8 cellular contexts compared by ENCODE assay signal in the genomic region with DNA sequence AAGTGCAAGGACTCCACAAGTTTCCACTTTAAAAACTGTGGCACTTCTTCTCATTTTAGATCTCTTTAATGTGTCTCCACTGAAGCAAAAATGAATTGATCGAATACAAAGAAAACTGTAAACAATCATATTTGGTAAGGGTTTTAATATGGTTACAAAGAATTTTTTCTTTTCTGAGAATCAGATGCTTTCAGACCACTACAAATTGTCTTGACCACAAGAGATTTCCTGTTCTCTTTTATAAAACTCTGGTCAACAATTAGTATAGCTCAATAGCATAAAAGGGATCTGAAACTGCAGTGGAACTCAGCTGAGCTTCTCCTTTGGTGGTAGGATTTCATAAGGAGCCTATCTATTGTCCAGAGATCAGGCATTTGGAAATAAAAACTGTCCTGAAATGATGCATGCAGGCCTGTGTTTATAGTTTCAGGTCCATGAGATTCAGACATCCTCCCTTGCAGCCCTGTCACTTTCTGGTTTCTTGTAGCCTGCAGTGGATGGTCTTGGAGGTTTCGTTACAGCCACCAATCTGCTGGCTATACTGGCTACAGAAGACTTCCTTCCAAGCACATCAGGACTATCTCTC.
A peak's percentile ranks its signal among the peaks of the same experiment; 100 is the strongest.
DNase-seq lines count a peak whose midpoint lies in the region; ATAC-seq and TF ChIP-seq lines count a peak whose summit lies in the region.

No MANE protein-coding gene starts in this region.

- H3K27ac Mint-ChIP-seq in activated CD8-positive, alpha-beta memory T cell treated with anti-CD3 and anti-CD28 coated beads, Interleukin-2, amount 10 ng/mL, durations not matched to agents 7 days and 5 days, result peak overlapping the region; percentile 87
- H3K27ac Mint-ChIP-seq in T-helper 1 cell treated with Interleukin-12 subunit alpha and Interleukin-12 subunit beta and Interleukin-4 antibody, amounts not matched to agents 30 μg/mL and 1 μg/mL, for 36 hours, result peak overlapping the region; percentile 69

- H3K23ac ChIP-seq in neuronal stem cell (ENCODE audit: low read depth, low read length, poor library complexity), result no peak overlapping the region

- H3K9me2 ChIP-seq in PC-9 (ENCODE audit: insufficient read depth), result no peaks in the 10 kb centered on the region

- no peak overlapping the region for H3K9ac ChIP-seq in neuronal stem cell (ENCODE audit: low read depth, low read length, poor library complexity)

- H3K4ac ChIP-seq in neuronal stem cell (ENCODE audit: low read length), result no peak overlapping the region

- no peaks in the 10 kb centered on the region for H3K9me3 Mint-ChIP-seq in activated CD8-positive, alpha-beta memory T cell treated with anti-CD3 and anti-CD28 coated beads, Interleukin-2, amount 10 ng/mL, durations not matched to agents 7 days and 5 days (ENCODE audit: low read depth)
- H3K9me3 Mint-ChIP-seq in T-helper 1 cell treated with Interleukin-12 subunit alpha and Interleukin-12 subunit beta and Interleukin-4 antibody, amounts not matched to agents 30 μg/mL and 1 μg/mL, for 36 hours, result no peaks in the 10 kb centered on the region

- no peaks in the 10 kb centered on the region for H3F3A ChIP-seq in PC-9 (ENCODE audit: insufficient read depth, low read depth)

- WGBS in neuronal stem cell (ENCODE audit: extremely low coverage in 2 of 2, insufficient read length in 2 of 2, insufficient replicate concordance in 1 of 2), 2 donors, result no CpG with 5 or more reads among the region's 2 CpGs

- no peak overlapping the region for H4K8ac ChIP-seq in neuronal stem cell (ENCODE audit: low read depth, low read length)

- peaks cover 8% of the 10 kb centered on the region for H3K79me1 ChIP-seq in neuronal stem cell (ENCODE audit: low read depth, low read length)

- no peak overlapping the region for H4K91ac ChIP-seq in neuronal stem cell (ENCODE audit: low read depth, low read length, poor library complexity)

- H3K4me3 ChIP-seq in neuronal stem cell (ENCODE audit: low read length in 2 of 2) (no peak overlapping the region), PC-9 (no peak overlapping the region)

- no peak overlapping the region for H2BK120ac ChIP-seq in neuronal stem cell (ENCODE audit: low read depth, low read length)

- no TSS peak for BruUV-seq in PC-9 (replicated peaks; lab: Mats Ljungman, UMichigan)

- POLR2A ChIA-PET in PC-9 (lab: Charles Lee; ENCODE audit: unreplicated experiment), result no interaction called here

- H3K4me1 ChIP-seq in neuronal stem cell (ENCODE audit: control insufficient read depth in 2 of 2, insufficient read depth in 1 of 2, low read depth in 1 of 2, low read length in 2 of 2) (peaks cover 0 to 5% of the 10 kb centered on the region in 2 donors), PC-9 (replicated peaks; ENCODE audit: insufficient read depth) (no peaks in the 10 kb centered on the region)

- peaks cover 0 to 5% of the 10 kb centered on the region in 2 donors for H3K36me3 ChIP-seq in neuronal stem cell (replicated peaks in 1 of 2; ENCODE audit: control insufficient read depth in 2 of 2, insufficient read depth in 2 of 2, low read length in 2 of 2)
- no peaks in the 10 kb centered on the region for H3K36me3 ChIP-seq in PC-9 (ENCODE audit: low read depth)

- no peak overlapping the region for H3K14ac ChIP-seq in neuronal stem cell (ENCODE audit: low read length)

- H3K9me3 ChIP-seq in neuronal stem cell (replicated peaks in 1 of 2; ENCODE audit: control insufficient read depth in 2 of 2, insufficient read depth in 1 of 2, low read depth in 1 of 2, low read length in 2 of 2) (peaks cover 0 to 12% of the 10 kb centered on the region in 2 donors), PC-9 (ENCODE audit: insufficient read depth, low read depth) (no peaks in the 10 kb centered on the region)

- peaks cover 58% of the 10 kb centered on the region for H3K4me1 Mint-ChIP-seq in activated CD8-positive, alpha-beta memory T cell treated with anti-CD3 and anti-CD28 coated beads, Interleukin-2, amount 10 ng/mL, durations not matched to agents 7 days and 5 days
- H3K4me1 Mint-ChIP-seq in T-helper 1 cell treated with Interleukin-12 subunit alpha and Interleukin-12 subunit beta and Interleukin-4 antibody, amounts not matched to agents 30 μg/mL and 1 μg/mL, for 36 hours (ENCODE audit: low read depth), result peaks cover 49% of the 10 kb centered on the region

- intact Hi-C loops in PC-9 (cut with micrococcal nuclease; ENCODE audit: unreplicated experiment), result no loop called here

- no peaks in the 10 kb centered on the region for H3K79me2 ChIP-seq in PC-9 (ENCODE audit: low read depth)

- peak; percentile 22 for ATAC-seq in activated CD8-positive, alpha-beta memory T cell treated with anti-CD3 and anti-CD28 coated beads, Interleukin-2, amount 10 ng/mL, durations not matched to agents 7 days and 5 days
- ATAC-seq in HG03045 (IDR thresholded peaks at IDR 0.05; ENCODE audit: unreplicated experiment), result peak; percentile 48

- H4K20me1 ChIP-seq in PC-9 (ENCODE audit: insufficient read depth), result no peaks in the 10 kb centered on the region

- H2AK5ac ChIP-seq in neuronal stem cell (ENCODE audit: low read depth, low read length), result no peak overlapping the region

- H3K36me3 Mint-ChIP-seq in activated CD8-positive, alpha-beta memory T cell treated with anti-CD3 and anti-CD28 coated beads, Interleukin-2, amount 10 ng/mL, durations not matched to agents 7 days and 5 days, result peaks cover 40% of the 10 kb centered on the region
- H3K36me3 Mint-ChIP-seq in T-helper 1 cell treated with Interleukin-12 subunit alpha and Interleukin-12 subunit beta and Interleukin-4 antibody, amounts not matched to agents 30 μg/mL and 1 μg/mL, for 36 hours (ENCODE audit: low read depth), result peaks cover 33% of the 10 kb centered on the region

- peaks cover 0 to 7% (median 0%) of the 10 kb centered on the region in 3 experiments for H3K27me3 ChIP-seq in neuronal stem cell (ENCODE audit: control insufficient read depth in 3 of 3, insufficient read depth in 3 of 3, low read depth in 1 of 3, low read length in 3 of 3)
- no peaks in the 10 kb centered on the region for H3K27me3 ChIP-seq in PC-9 (ENCODE audit: insufficient read depth, low read depth)

- H2BK12ac ChIP-seq in neuronal stem cell (ENCODE audit: low read length), result no peak overlapping the region

- H3K27ac ChIP-seq in neuronal stem cell (replicated peaks; ENCODE audit: low read length), result no peak overlapping the region
- no peak overlapping the region for H3K27ac ChIP-seq in PC-9

- H3K18ac ChIP-seq in neuronal stem cell (ENCODE audit: low read length), result no peak overlapping the region

- H2BK5ac ChIP-seq in neuronal stem cell (ENCODE audit: low read length), result no peak overlapping the region

- CTCF ChIA-PET in activated CD8-positive, alpha-beta memory T cell treated with anti-CD3 and anti-CD28 coated beads, Interleukin-2, amount 10 ng/mL, durations not matched to agents 7 days and 5 days (lab: Charles Lee), result interaction anchor here (0.7 to 1.8 kb wide), 8 partner anchors 15 to 131 kb away, joined by 3 to 5 read pairs (median 3); no protein-coding TSS in a partner anchor
- CTCF ChIA-PET in PC-9 (lab: Charles Lee), result no interaction called here

- H2AFZ ChIP-seq in neuronal stem cell (ENCODE audit: low read length) (peak overlapping the region; percentile 48), PC-9 (no peak overlapping the region)

- H3K4me2 ChIP-seq in neuronal stem cell (ENCODE audit: insufficient read depth, low read length, poor library complexity, severe bottlenecking) (no peak overlapping the region), PC-9 (no peak overlapping the region)

- H3K27me3 Mint-ChIP-seq in activated CD8-positive, alpha-beta memory T cell treated with anti-CD3 and anti-CD28 coated beads, Interleukin-2, amount 10 ng/mL, durations not matched to agents 7 days and 5 days, result no peaks in the 10 kb centered on the region
- no peaks in the 10 kb centered on the region for H3K27me3 Mint-ChIP-seq in T-helper 1 cell treated with Interleukin-12 subunit alpha and Interleukin-12 subunit beta and Interleukin-4 antibody, amounts not matched to agents 30 μg/mL and 1 μg/mL, for 36 hours (ENCODE audit: low read depth)

- H2BK15ac ChIP-seq in neuronal stem cell (ENCODE audit: low read length), result no peak overlapping the region

- no peak for TF ChIP-seq CTCF in PC-9 (conservative IDR thresholded peaks at IDR 0.05)

- DNase-seq in activated CD8-positive, alpha-beta memory T cell treated with anti-CD3 and anti-CD28 coated beads, Interleukin-2, amount 10 ng/mL, durations not matched to agents 7 days and 5 days, result no peak
- DNase-seq in activated CD8-positive, alpha-beta memory T cell treated with anti-CD3 and anti-CD28 coated beads, Interleukin-2, amount 50 U/mL, for 48 hours, result no peak
- DNase-seq in neuronal stem cell (ENCODE audit: low spot score), result no peak
- no peak for DNase-seq in AG08395 (ENCODE audit: low spot score)
- no peak for DNase-seq in NCI-H69 (lab: John Stamatoyannopoulos, UW)
- DNase-seq in PC-9, result no peak

- H3K4me3 Mint-ChIP-seq in activated CD8-positive, alpha-beta memory T cell treated with anti-CD3 and anti-CD28 coated beads, Interleukin-2, amount 10 ng/mL, durations not matched to agents 7 days and 5 days, result peak overlapping the region; percentile 41
- H3K4me3 Mint-ChIP-seq in T-helper 1 cell treated with Interleukin-12 subunit alpha and Interleukin-12 subunit beta and Interleukin-4 antibody, amounts not matched to agents 30 μg/mL and 1 μg/mL, for 36 hours, result peak overlapping the region; percentile 4
